ENCODE assay signal across 10 cellular contexts in the genomic region with DNA sequence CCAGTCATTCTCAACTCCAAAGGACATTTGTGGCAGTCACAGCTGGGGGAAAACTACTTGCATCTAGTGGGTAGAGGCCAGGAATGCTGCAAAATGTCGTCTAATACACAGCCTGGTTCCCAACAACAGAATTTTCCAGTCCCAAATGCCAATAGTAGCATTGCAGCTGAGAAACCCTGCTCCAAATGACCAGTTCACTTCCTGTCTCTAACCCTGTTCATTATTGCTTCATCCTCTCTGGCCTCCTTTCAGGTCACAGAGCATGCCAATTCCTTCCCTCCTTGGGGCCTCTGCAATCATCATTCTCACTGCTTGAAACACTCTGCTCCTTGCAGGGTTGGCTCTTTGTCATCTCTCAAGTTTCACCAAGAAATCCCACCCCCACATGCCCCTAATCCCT.
DNase-seq lines count a peak whose midpoint lies in the region; ATAC-seq, FAIRE-seq and TF ChIP-seq lines count a peak whose summit lies in the region.
"Had no signal": no experiment of that assay in that cellular context is flagged by ENCODE, and none has a peak within 500 bp of the region (broad histone marks: within the 10 kb centered on the region; RNA-seq: fewer than 3 reads in every experiment).

No MANE protein-coding gene starts in this region.

- H3K4me3 ChIP-seq in psoas muscle: no peak overlapping the region

- 10 to 16% (median 13%) methylated on average over 1 of the region's 1 CpG for WGBS in psoas muscle, 3 donors

- intact Hi-C loops in psoas muscle (cut with DNase I): loop anchor here in 1 of 2 donors (10.0 kb wide), 1 partner anchor 134 kb away; a partner anchor contains a TSS

- H3K27ac ChIP-seq in psoas muscle: peak overlapping the region; percentile 89

- H3K36me3 ChIP-seq in psoas muscle (ENCODE audit: insufficient read depth in 1 of 2, low read depth in 1 of 2): no peaks in the 10 kb centered on the region

- no peaks in the 10 kb centered on the region for H3K9me3 ChIP-seq in psoas muscle

- peak; percentile 91 for DNase-seq in EH (ENCODE audit: low read depth)
- DNase-seq in RCC 7860 (ENCODE audit: low spot score): peak; percentile 72
- DNase-seq in fibroblast of the conjunctiva (ENCODE audit: low read depth): peak; percentile 90
- peak in 1 of 2 donors; percentile 47 for DNase-seq in psoas muscle
- no peak for DNase-seq in globus pallidus (ENCODE audit: low spot score)
- DNase-seq: DMS53, SHP77 treated with DMSO at 0.1 percent for 48 hours had no signal

- no peak for TF ChIP-seq CTCF in psoas muscle (IDR thresholded peaks at IDR 0.05)

- peaks cover 28% of the 10 kb centered on the region for H3K4me1 ChIP-seq in psoas muscle

- H3K27me3 ChIP-seq in psoas muscle (ENCODE audit: insufficient read depth in 3 of 3, low read length in 2 of 3): no peaks in the 10 kb centered on the region

- peak; percentile 51 for FAIRE-seq in RCC 7860 (lab: Jason Lieb, UNC)

- ATAC-seq in psoas muscle (peak; percentile 74 to 82 (median 80)), HG02970 (IDR thresholded peaks at IDR 0.05; ENCODE audit: low FRiP score, unreplicated experiment) (no peak), HG02973 (IDR thresholded peaks at IDR 0.05; ENCODE audit: unreplicated experiment) (no peak), GM19328 (IDR thresholded peaks at IDR 0.05; ENCODE audit: unreplicated experiment) (no peak)

Comparison
In these comparisons a context has a peak if more than half of its experiments do, and no peak if none do; other contexts are left out.
1. ATAC-seq: peak in psoas muscle (4 of 4); none in HG02970 (single experiment), HG02973 (single experiment) and GM19328 (single experiment).